Comparison of ENCODE assay signal across 1 cellular context in the genomic region with DNA sequence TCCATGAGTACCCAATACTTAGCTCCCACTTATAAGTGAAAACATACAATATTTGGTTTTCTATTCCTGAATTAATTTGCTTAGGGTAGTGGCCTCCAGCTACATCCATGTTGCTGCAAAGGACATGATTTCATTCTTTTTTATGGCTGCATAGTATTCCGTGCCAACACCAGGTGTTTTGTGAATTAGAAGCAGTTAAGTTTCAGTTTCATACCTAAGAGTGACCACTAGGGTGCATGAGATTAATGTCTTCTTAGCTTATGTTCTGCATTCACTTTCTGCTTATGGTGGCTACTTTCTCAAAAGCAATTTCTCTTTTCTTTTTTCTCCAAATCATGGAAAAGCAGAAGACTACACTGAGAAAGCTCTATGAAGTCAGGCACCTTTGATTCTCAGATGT.
TF ChIP-seq lines count a peak whose summit lies in the region.

No MANE protein-coding gene starts in this region.

TF ChIP-seq in GM23338, 12 proteins besides CTCF, POLR2A, EP300 and RAD21 (continued from another document):
- TF ChIP-seq, protein P1, sequence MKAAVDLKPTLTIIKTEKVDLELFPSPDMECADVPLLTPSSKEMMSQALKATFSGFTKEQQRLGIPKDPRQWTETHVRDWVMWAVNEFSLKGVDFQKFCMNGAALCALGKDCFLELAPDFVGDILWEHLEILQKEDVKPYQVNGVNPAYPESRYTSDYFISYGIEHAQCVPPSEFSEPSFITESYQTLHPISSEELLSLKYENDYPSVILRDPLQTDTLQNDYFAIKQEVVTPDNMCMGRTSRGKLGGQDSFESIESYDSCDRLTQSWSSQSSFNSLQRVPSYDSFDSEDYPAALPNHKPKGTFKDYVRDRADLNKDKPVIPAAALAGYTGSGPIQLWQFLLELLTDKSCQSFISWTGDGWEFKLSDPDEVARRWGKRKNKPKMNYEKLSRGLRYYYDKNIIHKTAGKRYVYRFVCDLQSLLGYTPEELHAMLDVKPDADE (IDR thresholded peaks at IDR 0.05) = no peak
- TF ChIP-seq ZNF114 (CRISPR knock-in tag; IDR thresholded peaks at IDR 0.05) = no peak
- TF ChIP-seq EZH2phosphoT487 (IDR thresholded peaks at IDR 0.05; ENCODE audit: unreplicated experiment) = no peak
- no peak for TF ChIP-seq NANOG (IDR thresholded peaks at IDR 0.05; ENCODE audit: borderline replicate concordance)
- no peak for TF ChIP-seq POLR2AphosphoS5 (IDR thresholded peaks at IDR 0.05; ENCODE audit: low read depth)
- no peak for TF ChIP-seq ZNF331 (CRISPR knock-in tag; IDR thresholded peaks at IDR 0.05; ENCODE audit: low read depth)
- TF ChIP-seq, protein P2, sequence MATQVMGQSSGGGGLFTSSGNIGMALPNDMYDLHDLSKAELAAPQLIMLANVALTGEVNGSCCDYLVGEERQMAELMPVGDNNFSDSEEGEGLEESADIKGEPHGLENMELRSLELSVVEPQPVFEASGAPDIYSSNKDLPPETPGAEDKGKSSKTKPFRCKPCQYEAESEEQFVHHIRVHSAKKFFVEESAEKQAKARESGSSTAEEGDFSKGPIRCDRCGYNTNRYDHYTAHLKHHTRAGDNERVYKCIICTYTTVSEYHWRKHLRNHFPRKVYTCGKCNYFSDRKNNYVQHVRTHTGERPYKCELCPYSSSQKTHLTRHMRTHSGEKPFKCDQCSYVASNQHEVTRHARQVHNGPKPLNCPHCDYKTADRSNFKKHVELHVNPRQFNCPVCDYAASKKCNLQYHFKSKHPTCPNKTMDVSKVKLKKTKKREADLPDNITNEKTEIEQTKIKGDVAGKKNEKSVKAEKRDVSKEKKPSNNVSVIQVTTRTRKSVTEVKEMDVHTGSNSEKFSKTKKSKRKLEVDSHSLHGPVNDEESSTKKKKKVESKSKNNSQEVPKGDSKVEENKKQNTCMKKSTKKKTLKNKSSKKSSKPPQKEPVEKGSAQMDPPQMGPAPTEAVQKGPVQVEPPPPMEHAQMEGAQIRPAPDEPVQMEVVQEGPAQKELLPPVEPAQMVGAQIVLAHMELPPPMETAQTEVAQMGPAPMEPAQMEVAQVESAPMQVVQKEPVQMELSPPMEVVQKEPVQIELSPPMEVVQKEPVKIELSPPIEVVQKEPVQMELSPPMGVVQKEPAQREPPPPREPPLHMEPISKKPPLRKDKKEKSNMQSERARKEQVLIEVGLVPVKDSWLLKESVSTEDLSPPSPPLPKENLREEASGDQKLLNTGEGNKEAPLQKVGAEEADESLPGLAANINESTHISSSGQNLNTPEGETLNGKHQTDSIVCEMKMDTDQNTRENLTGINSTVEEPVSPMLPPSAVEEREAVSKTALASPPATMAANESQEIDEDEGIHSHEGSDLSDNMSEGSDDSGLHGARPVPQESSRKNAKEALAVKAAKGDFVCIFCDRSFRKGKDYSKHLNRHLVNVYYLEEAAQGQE (IDR thresholded peaks at IDR 0.05; ENCODE audit: unreplicated experiment) = no peak
- no peak for TF ChIP-seq CREB1 (CRISPR knock-in tag; IDR thresholded peaks at IDR 0.05; ENCODE audit: low read depth)
- TF ChIP-seq STAT1 (IDR thresholded peaks at IDR 0.05; ENCODE audit: unreplicated experiment) = no peak
- TF ChIP-seq, protein P3, sequence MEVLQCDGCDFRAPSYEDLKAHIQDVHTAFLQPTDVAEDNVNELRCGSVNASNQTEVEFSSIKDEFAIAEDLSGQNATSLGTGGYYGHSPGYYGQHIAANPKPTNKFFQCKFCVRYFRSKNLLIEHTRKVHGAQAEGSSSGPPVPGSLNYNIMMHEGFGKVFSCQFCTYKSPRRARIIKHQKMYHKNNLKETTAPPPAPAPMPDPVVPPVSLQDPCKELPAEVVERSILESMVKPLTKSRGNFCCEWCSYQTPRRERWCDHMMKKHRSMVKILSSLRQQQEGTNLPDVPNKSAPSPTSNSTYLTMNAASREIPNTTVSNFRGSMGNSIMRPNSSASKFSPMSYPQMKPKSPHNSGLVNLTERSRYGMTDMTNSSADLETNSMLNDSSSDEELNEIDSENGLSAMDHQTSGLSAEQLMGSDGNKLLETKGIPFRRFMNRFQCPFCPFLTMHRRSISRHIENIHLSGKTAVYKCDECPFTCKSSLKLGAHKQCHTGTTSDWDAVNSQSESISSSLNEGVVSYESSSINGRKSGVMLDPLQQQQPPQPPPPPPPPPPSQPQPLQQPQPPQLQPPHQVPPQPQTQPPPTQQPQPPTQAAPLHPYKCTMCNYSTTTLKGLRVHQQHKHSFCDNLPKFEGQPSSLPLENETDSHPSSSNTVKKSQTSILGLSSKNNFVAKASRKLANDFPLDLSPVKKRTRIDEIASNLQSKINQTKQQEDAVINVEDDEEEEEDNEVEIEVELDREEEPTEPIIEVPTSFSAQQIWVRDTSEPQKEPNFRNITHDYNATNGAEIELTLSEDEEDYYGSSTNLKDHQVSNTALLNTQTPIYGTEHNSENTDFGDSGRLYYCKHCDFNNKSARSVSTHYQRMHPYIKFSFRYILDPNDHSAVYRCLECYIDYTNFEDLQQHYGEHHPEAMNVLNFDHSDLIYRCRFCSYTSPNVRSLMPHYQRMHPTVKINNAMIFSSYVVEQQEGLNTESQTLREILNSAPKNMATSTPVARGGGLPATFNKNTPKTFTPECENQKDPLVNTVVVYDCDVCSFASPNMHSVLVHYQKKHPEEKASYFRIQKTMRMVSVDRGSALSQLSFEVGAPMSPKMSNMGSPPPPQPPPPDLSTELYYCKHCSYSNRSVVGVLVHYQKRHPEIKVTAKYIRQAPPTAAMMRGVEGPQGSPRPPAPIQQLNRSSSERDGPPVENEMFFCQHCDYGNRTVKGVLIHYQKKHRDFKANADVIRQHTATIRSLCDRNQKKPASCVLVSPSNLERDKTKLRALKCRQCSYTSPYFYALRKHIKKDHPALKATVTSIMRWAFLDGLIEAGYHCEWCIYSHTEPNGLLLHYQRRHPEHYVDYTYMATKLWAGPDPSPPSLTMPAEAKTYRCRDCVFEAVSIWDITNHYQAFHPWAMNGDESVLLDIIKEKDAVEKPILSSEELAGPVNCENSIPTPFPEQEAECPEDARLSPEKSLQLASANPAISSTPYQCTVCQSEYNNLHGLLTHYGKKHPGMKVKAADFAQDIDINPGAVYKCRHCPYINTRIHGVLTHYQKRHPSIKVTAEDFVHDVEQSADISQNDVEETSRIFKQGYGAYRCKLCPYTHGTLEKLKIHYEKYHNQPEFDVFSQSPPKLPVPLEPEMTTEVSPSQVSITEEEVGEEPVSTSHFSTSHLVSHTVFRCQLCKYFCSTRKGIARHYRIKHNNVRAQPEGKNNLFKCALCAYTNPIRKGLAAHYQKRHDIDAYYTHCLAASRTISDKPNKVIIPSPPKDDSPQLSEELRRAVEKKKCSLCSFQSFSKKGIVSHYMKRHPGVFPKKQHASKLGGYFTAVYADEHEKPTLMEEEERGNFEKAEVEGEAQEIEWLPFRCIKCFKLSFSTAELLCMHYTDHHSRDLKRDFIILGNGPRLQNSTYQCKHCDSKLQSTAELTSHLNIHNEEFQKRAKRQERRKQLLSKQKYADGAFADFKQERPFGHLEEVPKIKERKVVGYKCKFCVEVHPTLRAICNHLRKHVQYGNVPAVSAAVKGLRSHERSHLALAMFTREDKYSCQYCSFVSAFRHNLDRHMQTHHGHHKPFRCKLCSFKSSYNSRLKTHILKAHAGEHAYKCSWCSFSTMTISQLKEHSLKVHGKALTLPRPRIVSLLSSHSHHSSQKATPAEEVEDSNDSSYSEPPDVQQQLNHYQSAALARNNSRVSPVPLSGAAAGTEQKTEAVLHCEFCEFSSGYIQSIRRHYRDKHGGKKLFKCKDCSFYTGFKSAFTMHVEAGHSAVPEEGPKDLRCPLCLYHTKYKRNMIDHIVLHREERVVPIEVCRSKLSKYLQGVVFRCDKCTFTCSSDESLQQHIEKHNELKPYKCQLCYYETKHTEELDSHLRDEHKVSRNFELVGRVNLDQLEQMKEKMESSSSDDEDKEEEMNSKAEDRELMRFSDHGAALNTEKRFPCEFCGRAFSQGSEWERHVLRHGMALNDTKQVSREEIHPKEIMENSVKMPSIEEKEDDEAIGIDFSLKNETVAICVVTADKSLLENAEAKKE (CRISPR knock-in tag; IDR thresholded peaks at IDR 0.05) = no peak
